ENCODE assay signal across 8 cellular contexts in genomic region chr14:103334644-103335603, GRCh38. TPM values are rescaled to one million over a fixed set of nuclear protein-coding genes. Genes with fewer than 3 reads are reported as not detected.
DNase-seq lines count a peak whose midpoint lies in the region; ATAC-seq and TF ChIP-seq lines count a peak whose summit lies in the region.

No MANE protein-coding gene starts in this region.

- H3K9me3 ChIP-seq in BLaER1: no peaks in the 10 kb centered on the region
- H3K9me3 ChIP-seq in adrenal gland (replicated peaks in 1 of 3): no peaks in the 10 kb centered on the region
- no peaks in the 10 kb centered on the region for H3K9me3 ChIP-seq in transverse colon

- H3K36me3 ChIP-seq in BLaER1 (peaks cover 48% of the 10 kb centered on the region), adrenal gland (replicated peaks in 1 of 2) (peaks cover 0 to 49% of the 10 kb centered on the region in 2 donors), transverse colon (peaks cover 3 to 46% (median 25%) of the 10 kb centered on the region in 4 donors)

- in situ Hi-C loops in transverse colon (cut with MboI; ENCODE audit: low pct_ligation_motif_present in 1 of 4, low pct_unique_long_range_greater_than_20kb in 1 of 4, low sequenced_read_pairs in 3 of 4): loop anchor here in 1 of 4 donors (10.0 kb wide), 1 partner anchor 50 kb away; the partner anchor contains the start of gene MARK3

- H3K27me3 ChIP-seq in BLaER1 (no peaks in the 10 kb centered on the region), adrenal gland (no peaks in the 10 kb centered on the region), transverse colon (no peaks in the 10 kb centered on the region)

- no peak for TF ChIP-seq EP300 in transverse colon (IDR thresholded peaks at IDR 0.05; ENCODE audit: low read depth)

- H3K4me2 ChIP-seq in BLaER1: peak overlapping the region; percentile 96

- peak; percentile 15 for ATAC-seq in GM19395 (IDR thresholded peaks at IDR 0.05; ENCODE audit: unreplicated experiment)
- peak; percentile 14 for ATAC-seq in HG03571 (IDR thresholded peaks at IDR 0.05; ENCODE audit: unreplicated experiment)
- peak; percentile 31 to 51 for ATAC-seq in left cardiac atrium

- TF ChIP-seq POLR2A in adrenal gland (IDR thresholded peaks at IDR 0.05): peak; percentile 20 to 47
- peak; percentile 37 for TF ChIP-seq POLR2A in transverse colon (IDR thresholded peaks at IDR 0.05)

- H3K27ac ChIP-seq in BLaER1 (peak overlapping the region; percentile 99), adrenal gland (peak overlapping the region; percentile 98 to 100 (median 99)), transverse colon (peak overlapping the region; percentile 99 to 100 (median 99))

- H3K4me1 ChIP-seq in BLaER1: peaks cover 49% of the 10 kb centered on the region
- peaks cover 16 to 31% of the 10 kb centered on the region in 2 donors for H3K4me1 ChIP-seq in adrenal gland (replicated peaks in 1 of 2)
- peaks cover 8 to 40% (median 21%) of the 10 kb centered on the region in 4 donors for H3K4me1 ChIP-seq in transverse colon

- intact Hi-C loops in adrenal gland (cut with DNase I) (loop anchor here in 1 of 2 donors (10.0 kb wide), 1 partner anchor 160 kb away; no protein-coding TSS in a partner anchor), left cardiac atrium (cut with DNase I) (loop anchor here in 1 of 2 donors (10.0 kb wide), 1 partner anchor 50 kb away; the partner anchor contains the start of gene MARK3), posterior vena cava (cut with DNase I) (loop anchor here (5.0 to 10.0 kb wide), 2 partner anchors 42 to 50 kb away; partner anchors contain the start of gene MARK3 (in 1 of the 2)), transverse colon (cut with DNase I; ENCODE audit: low total_unique reads) (no loop called here)

- H3K4me3 ChIP-seq in BLaER1 (peak overlapping the region; percentile 96), adrenal gland (peak overlapping the region; percentile 72 to 98 (median 92)), transverse colon (peak overlapping the region; percentile 82 to 95 (median 88))

- H3K9ac ChIP-seq in BLaER1: peak overlapping the region; percentile 96

- WGBS in adrenal gland, 4 donors: 0 to 1% (median 0%) methylated on average over 22 to 97 of the region's 97 CpGs
- WGBS in transverse colon (ENCODE audit: low coverage in 1 of 2), 2 donors: 0 to 1% methylated on average over 7 to 78 of the region's 97 CpGs

- peak; percentile 54 for DNase-seq in SW480 (ENCODE audit: low spot score)
- DNase-seq in adrenal gland: peak; percentile 77 to 87 (median 79)
- DNase-seq in left cardiac atrium: peak; percentile 81
- peak; percentile 94 for DNase-seq in posterior vena cava (ENCODE audit: low spot score)
- DNase-seq in transverse colon: peak; percentile 84

- peaks cover 55% of the 10 kb centered on the region for H4K20me1 ChIP-seq in BLaER1

- TF ChIP-seq CTCF in adrenal gland (IDR thresholded peaks at IDR 0.05) (no peak), transverse colon (IDR thresholded peaks at IDR 0.05) (no peak)

RNA-seq across cellular contexts. Expression of gene EIF5, which starts 0.9 kb away (rescaled TPM):
- 100 to 1,000 TPM; 165 to 555 (median 260) TPM for total RNA-seq in adrenal gland
- polyA plus RNA-seq in adrenal gland: 100 to 1,000 TPM in 1 of 3 donors, 10 to 100 TPM in 2; 35.7 to 316 (median 49.1) TPM
- 100 to 1,000 TPM; 246 to 287 TPM for total RNA-seq in left cardiac atrium
- total RNA-seq in posterior vena cava: 100 to 1,000 TPM; 191 to 232 TPM
- total RNA-seq in transverse colon: 100 to 1,000 TPM; 210 to 312 (median 266) TPM

RNA-seq across cellular contexts. Expression of gene MARK3, which starts 50.3 kb away (rescaled TPM):
- total RNA-seq in adrenal gland (100 to 1,000 TPM in 3 of 8 donors, 10 to 100 TPM in 5; 73.1 to 144 (median 94.6) TPM), left cardiac atrium (10 to 100 TPM; 68.7 to 81.7 TPM), posterior vena cava (10 to 100 TPM; 64.3 to 65.7 TPM), transverse colon (10 to 100 TPM; 61.3 to 98.0 (median 78.8) TPM)
- polyA plus RNA-seq in adrenal gland: 100 to 1,000 TPM in 2 of 3 donors, 10 to 100 TPM in 1; 89.5 to 233 (median 172) TPM

Comparison
In these comparisons a context has a peak if more than half of its experiments do, and no peak if none do; other contexts are left out.
1. Peak in every context shown above with its lines: DNase-seq, ATAC-seq, H3K4me3 ChIP-seq and H3K27ac ChIP-seq.